In the genomic region with DNA sequence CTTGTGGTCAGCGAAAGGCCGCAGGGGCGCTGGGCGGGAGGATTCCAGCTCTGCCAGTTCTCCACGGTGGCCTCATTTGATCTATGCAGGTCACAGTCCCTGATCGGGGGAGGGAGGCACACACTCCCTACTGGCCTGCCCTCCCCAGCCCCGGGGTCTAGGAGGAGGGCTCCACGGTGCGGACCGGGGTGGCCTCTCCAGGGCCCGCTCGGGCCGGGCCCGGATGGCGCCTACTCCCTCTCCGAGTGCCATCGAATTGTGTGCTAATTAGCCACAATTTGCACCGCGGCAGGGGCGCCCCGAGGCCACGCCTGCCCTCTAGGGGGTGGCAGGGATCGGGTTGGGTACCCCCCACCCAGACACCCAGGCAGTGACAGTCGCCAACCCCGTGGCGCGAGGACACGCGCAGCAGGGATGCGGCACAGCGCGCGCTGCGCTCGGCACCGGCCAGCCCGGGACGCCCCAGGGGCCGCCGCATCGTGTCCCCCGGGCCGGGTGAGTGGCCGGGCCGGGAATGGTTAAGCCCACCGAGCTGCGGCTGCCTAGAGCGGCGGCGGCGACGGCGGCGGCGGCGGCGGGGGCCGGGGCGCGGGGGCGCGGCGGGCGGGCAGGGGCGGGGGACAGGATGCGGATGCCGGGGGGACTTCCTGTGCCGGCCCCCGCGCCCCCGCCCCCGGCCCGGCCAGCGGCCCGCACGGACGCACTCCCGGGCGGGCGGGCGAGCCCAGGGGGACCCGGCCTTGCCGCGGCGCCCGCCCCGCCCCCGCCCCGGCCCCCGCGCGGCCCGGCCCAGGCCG, we compare ENCODE assay signal across 1 cellular context.
TF ChIP-seq lines count a peak whose summit lies in the region.

ZNF853 (plus strand) TSS at position 670 of the 797 bp plus-strand sequence. CDS start 565 bp downstream, outside the sequence.

TF ChIP-seq in H1, 55 proteins besides CTCF, POLR2A, EP300 and RAD21 (continued from another document):
- TF ChIP-seq PHF8 (conservative IDR thresholded peaks at IDR 0.05; ENCODE audit: low read depth, low read length) (peak; percentile 47; the same call in 1 of the 2 replicates), RFX5 (IDR thresholded peaks at IDR 0.05; ENCODE audit: borderline replicate concordance, low read depth, low read length) (no peak), BRCA1 (IDR thresholded peaks at IDR 0.05; ENCODE audit: low read depth, low read length) (no peak), CBX8 (IDR thresholded peaks at IDR 0.05; ENCODE audit: borderline replicate concordance, low read depth, low read length) (no peak), HDAC6 (IDR thresholded peaks at IDR 0.05; ENCODE audit: low read depth, low read length) (no peak), TBP (IDR thresholded peaks at IDR 0.05; ENCODE audit: low read depth, low read length) (no peak), KDM4A (IDR thresholded peaks at IDR 0.05; ENCODE audit: low read depth, low read length, severe bottlenecking) (peak; percentile 57), FOSL1 (IDR thresholded peaks at IDR 0.05; ENCODE audit: insufficient read depth, low read depth, low read length) (no peak), SIN3A (conservative IDR thresholded peaks at IDR 0.05 in 1 of 2, IDR thresholded peaks at IDR 0.05 in 1 of 2; ENCODE audit: low read depth in 1 of 2, low read length in 2 of 2) (0 out of 4 replicates have a peak, but pooled peaks of 1 of the 2 experiments have one; percentile 12)
- TF ChIP-seq, protein P1, sequence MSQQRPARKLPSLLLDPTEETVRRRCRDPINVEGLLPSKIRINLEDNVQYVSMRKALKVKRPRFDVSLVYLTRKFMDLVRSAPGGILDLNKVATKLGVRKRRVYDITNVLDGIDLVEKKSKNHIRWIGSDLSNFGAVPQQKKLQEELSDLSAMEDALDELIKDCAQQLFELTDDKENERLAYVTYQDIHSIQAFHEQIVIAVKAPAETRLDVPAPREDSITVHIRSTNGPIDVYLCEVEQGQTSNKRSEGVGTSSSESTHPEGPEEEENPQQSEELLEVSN (IDR thresholded peaks at IDR 0.05): peak; percentile 7; the same call in 1 of the 2 replicates
TF ChIP-seq in H1: peak in this region for 4.
